Comparison of ENCODE assay signal across 17 cellular contexts in the genomic region with DNA sequence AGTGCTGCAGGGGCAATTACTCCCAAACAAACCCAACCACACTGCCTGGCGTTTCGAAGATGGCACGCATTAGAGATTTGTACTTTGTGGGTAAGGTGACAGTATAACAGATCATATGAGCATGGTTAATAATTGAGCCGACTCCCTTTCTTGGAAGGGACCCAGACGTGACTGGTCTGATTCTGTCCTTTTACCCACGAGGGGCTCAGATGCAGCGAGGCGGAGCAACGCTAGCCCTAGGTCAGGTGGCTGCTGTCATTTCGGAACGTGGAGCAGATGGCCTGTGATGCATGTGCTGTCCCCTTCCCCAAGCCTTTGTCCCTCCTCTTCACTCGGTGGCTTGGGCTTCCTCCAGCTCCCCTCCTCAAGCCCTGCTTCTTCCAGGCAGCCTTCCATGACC.
A peak's percentile ranks its signal among the peaks of the same experiment; 100 is the strongest.
DNase-seq lines count a peak whose midpoint lies in the region; ATAC-seq and TF ChIP-seq lines count a peak whose summit lies in the region.
"Had no signal": no experiment of that assay in that cellular context is flagged by ENCODE, and none has a peak within 500 bp of the region (broad histone marks: within the 10 kb centered on the region; RNA-seq: fewer than 3 reads in every experiment).

No MANE protein-coding gene starts in this region.

- no peak overlapping the region for H3K27ac ChIP-seq in endodermal cell (ENCODE audit: low read depth, low read length)
- no peak overlapping the region for H3K27ac ChIP-seq in CD4-positive, alpha-beta memory T cell (ENCODE audit: low read depth, low read length)

- no peaks in the 10 kb centered on the region for H3K4me1 ChIP-seq in endodermal cell (ENCODE audit: control insufficient read depth, insufficient read depth, low read length)
- H3K4me1 ChIP-seq in CD4-positive, alpha-beta memory T cell (ENCODE audit: insufficient read depth, low read length), result no peaks in the 10 kb centered on the region

- H3K9me3 Mint-ChIP-seq in endodermal cell, result no peaks in the 10 kb centered on the region
- no peaks in the 10 kb centered on the region for H3K9me3 Mint-ChIP-seq in CD4-positive, alpha-beta memory T cell
- H3K9me3 Mint-ChIP-seq: activated naive CD4-positive, alpha-beta T cell treated with anti-CD3 and anti-CD28 coated beads for 36 hours; dendritic cell treated with granulocyte-macrophage colony-stimulating factor and Interleukin-4, amounts not matched to agents 40 ng/mL and 50 ng/mL, for 4 days; nephron progenitor cell had no signal

- no peaks in the 10 kb centered on the region for H3K27me3 Mint-ChIP-seq in endodermal cell (ENCODE audit: insufficient read depth)
- H3K27me3 Mint-ChIP-seq in CD4-positive, alpha-beta memory T cell, result no peaks in the 10 kb centered on the region
- H3K27me3 Mint-ChIP-seq: dendritic cell treated with granulocyte-macrophage colony-stimulating factor and Interleukin-4, amounts not matched to agents 40 ng/mL and 50 ng/mL, for 4 days had no signal

- no peaks in the 10 kb centered on the region for H3K36me3 Mint-ChIP-seq in endodermal cell (ENCODE audit: low read depth)
- H3K36me3 Mint-ChIP-seq in CD4-positive, alpha-beta memory T cell, result peaks cover 9 to 21% of the 10 kb centered on the region in 2 donors

- TF ChIP-seq CTCF in endodermal cell (conservative IDR thresholded peaks at IDR 0.05), result no peak

- peak overlapping the region; percentile 21 for H3K27ac Mint-ChIP-seq in endodermal cell
- H3K27ac Mint-ChIP-seq in CD4-positive, alpha-beta memory T cell, result no peak overlapping the region
- H3K27ac Mint-ChIP-seq: activated naive CD4-positive, alpha-beta T cell treated with anti-CD3 and anti-CD28 coated beads for 36 hours had no signal

- POLR2A ChIA-PET in CD4-positive, alpha-beta memory T cell (lab: Charles Lee; ENCODE audit: partially characterized antibody), result no interaction called here

- H3K4me1 Mint-ChIP-seq in endodermal cell, result peaks cover 7% of the 10 kb centered on the region
- H3K4me1 Mint-ChIP-seq in CD4-positive, alpha-beta memory T cell, result peaks cover 4 to 9% (median 6%) of the 10 kb centered on the region in 4 donors

- no peak overlapping the region for H3K4me3 Mint-ChIP-seq in endodermal cell
- H3K4me3 Mint-ChIP-seq in CD4-positive, alpha-beta memory T cell, result no peak overlapping the region
- H3K4me3 Mint-ChIP-seq: activated naive CD4-positive, alpha-beta T cell treated with anti-CD3 and anti-CD28 coated beads for 36 hours; dendritic cell treated with granulocyte-macrophage colony-stimulating factor and Interleukin-4, amounts not matched to agents 40 ng/mL and 50 ng/mL, for 4 days; nephron progenitor cell had no signal

- intact Hi-C loops in posterior vena cava (cut with DNase I), result loop anchor here in 1 of 2 donors (10.0 kb wide), 2 partner anchors 86 to 666 kb away; a partner anchor contains a TSS
- intact Hi-C loops in CD4-positive, alpha-beta memory T cell (cut with micrococcal nuclease), result loop anchor here (10.0 kb wide), 1 partner anchor 526 kb away; no protein-coding TSS in a partner anchor

- 91 to 95% methylated on average over 9 to 11 of the region's 12 CpGs for WGBS in endodermal cell (ENCODE audit: insufficient coverage in 1 of 2, insufficient read length in 1 of 2), 2 experiments

- H3K4me3 ChIP-seq in endodermal cell (ENCODE audit: low read length), result no peak overlapping the region
- no peak overlapping the region for H3K4me3 ChIP-seq in CD4-positive, alpha-beta memory T cell (ENCODE audit: low read length in 2 of 2)
- H3K4me3 ChIP-seq: MG63 had no signal

- DNase-seq in endodermal cell (no peak), posterior vena cava (ENCODE audit: low spot score) (peak; percentile 74)
- no peak for DNase-seq in CD4-positive, alpha-beta memory T cell
- no peak for DNase-seq in NK-92 treated with Interleukin-12 subunit alpha and Interleukin-12 subunit beta, amount 100 ng/mL, for 24 hours (lab: John Stamatoyannopoulos, UW)
- DNase-seq: activated CD4-positive, alpha-beta T cell treated with anti-CD3 and anti-CD28 coated beads for 48 hours; activated naive CD4-positive, alpha-beta T cell treated with anti-CD3 and anti-CD28 coated beads for 36 hours; erythroblast; mesendoderm; NCI-H2029 treated with DMSO at 0.1 percent for 48 hours; nephron progenitor cell had no signal

- no peak overlapping the region for H3K9ac ChIP-seq in endodermal cell (ENCODE audit: extremely low read depth, low read length, poor library complexity, severe bottlenecking)

- CTCF ChIA-PET in CD4-positive, alpha-beta memory T cell (lab: Charles Lee; ENCODE audit: partially characterized antibody), result interaction anchor here (1.3 to 1.6 kb wide), 2 partner anchors 34 to 653 kb away, joined by 4 read pairs; no protein-coding TSS in a partner anchor

- H3K36me3 ChIP-seq in endodermal cell (ENCODE audit: control insufficient read depth, insufficient read depth, low read length), result no peaks in the 10 kb centered on the region
- H3K36me3 ChIP-seq in CD4-positive, alpha-beta memory T cell (ENCODE audit: insufficient read depth, low read length), result no peaks in the 10 kb centered on the region

- no peaks in the 10 kb centered on the region for H3K9me3 ChIP-seq in endodermal cell (ENCODE audit: control insufficient read depth, low read length)
- H3K9me3 ChIP-seq in CD4-positive, alpha-beta memory T cell (ENCODE audit: control insufficient read depth in 1 of 2, low read length in 2 of 2), result no peaks in the 10 kb centered on the region
- H3K9me3 ChIP-seq: MG63 had no signal

- ATAC-seq in GM18861 (IDR thresholded peaks at IDR 0.05; ENCODE audit: unreplicated experiment) (peak; percentile 53), HG02763 (IDR thresholded peaks at IDR 0.05; ENCODE audit: unreplicated experiment) (peak; percentile 39), GM21528 (IDR thresholded peaks at IDR 0.05; ENCODE audit: low FRiP score, unreplicated experiment) (no peak), HG03196 (IDR thresholded peaks at IDR 0.05; ENCODE audit: unreplicated experiment) (no peak)
- ATAC-seq: SK-N-SH treated with all-trans-retinoic acid at 6 μM for 48 hours had no signal

- H3K27me3 ChIP-seq in endodermal cell (ENCODE audit: control insufficient read depth, insufficient read depth, low read length, poor library complexity, severe bottlenecking), result no peaks in the 10 kb centered on the region
- H3K27me3 ChIP-seq in CD4-positive, alpha-beta memory T cell (ENCODE audit: insufficient read depth, low read length), result no peaks in the 10 kb centered on the region
- H3K27me3 ChIP-seq: MG63 had no signal

Comparison
In these comparisons a context has a peak if more than half of its experiments do, and no peak if none do; other contexts are left out.
1. ATAC-seq: peak in GM18861 (single experiment) and HG02763 (single experiment); none in GM21528 (single experiment) and HG03196 (single experiment).